In the genomic region with DNA sequence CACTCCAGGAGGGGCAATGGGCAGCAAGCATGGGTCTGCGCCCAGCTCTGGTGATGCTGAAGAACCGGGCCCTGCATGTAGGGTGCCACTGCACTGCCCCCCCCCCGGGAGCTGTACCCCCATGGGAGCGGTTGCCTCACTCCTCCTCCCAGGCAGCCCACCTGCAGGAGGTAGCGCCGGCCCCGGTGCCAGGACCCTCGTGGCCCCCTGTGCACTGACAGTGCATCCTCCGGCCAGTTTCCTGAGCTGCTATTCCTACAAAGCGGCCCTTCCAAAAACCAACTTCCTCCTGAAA, we compare ENCODE assay signal across 15 cellular contexts.
DNase-seq lines count a peak whose midpoint lies in the region; ATAC-seq and TF ChIP-seq lines count a peak whose summit lies in the region.
"Had no signal": no experiment of that assay in that cellular context is flagged by ENCODE, and none has a peak within 500 bp of the region (broad histone marks: within the 10 kb centered on the region; RNA-seq: fewer than 3 reads in every experiment).

No MANE protein-coding gene starts in this region.

- intact Hi-C loops in sciatic nerve (cut with DNase I) = no loop called here
- intact Hi-C loops in lower leg skin (cut with DNase I; ENCODE audit: low total_unique reads) = no loop called here

- no peak overlapping the region for H3K27ac Mint-ChIP-seq in activated naive CD8-positive, alpha-beta T cell treated with anti-CD3 and anti-CD28 coated beads, Interleukin-2, amount 10 ng/mL, durations not matched to agents 7 days and 5 days
- H3K27ac Mint-ChIP-seq in activated naive CD8-positive, alpha-beta T cell treated with anti-CD3 and anti-CD28 coated beads, Interleukin-2, amount 50 U/mL, for 24 hours = no peak overlapping the region
- H3K27ac Mint-ChIP-seq: B cell; CD8-positive, alpha-beta T cell had no signal

- H3K4me3 Mint-ChIP-seq in activated naive CD8-positive, alpha-beta T cell treated with anti-CD3 and anti-CD28 coated beads, Interleukin-2, amount 10 ng/mL, durations not matched to agents 7 days and 5 days = peak overlapping the region; percentile 66
- H3K4me3 Mint-ChIP-seq in activated naive CD8-positive, alpha-beta T cell treated with anti-CD3 and anti-CD28 coated beads, Interleukin-2, amount 50 U/mL, for 24 hours = no peak overlapping the region
- H3K4me3 Mint-ChIP-seq: B cell; CD8-positive, alpha-beta T cell had no signal

- no peak for TF ChIP-seq CTCF in lower leg skin (IDR thresholded peaks at IDR 0.05)

- no peak overlapping the region for H3K4me3 ChIP-seq in lower leg skin (ENCODE audit: low read depth, poor library complexity, severe bottlenecking)
- H3K4me3 ChIP-seq: BLaER1 treated with 17β-estradiol and CSF1 and Interleukin-3, amounts not matched to agents 10 nM and 100 nM; GM23248; HAP-1 had no signal

- H3K27me3 Mint-ChIP-seq in activated naive CD8-positive, alpha-beta T cell treated with anti-CD3 and anti-CD28 coated beads, Interleukin-2, amount 10 ng/mL, durations not matched to agents 7 days and 5 days = peaks cover 9% of the 10 kb centered on the region
- H3K27me3 Mint-ChIP-seq in activated naive CD8-positive, alpha-beta T cell treated with anti-CD3 and anti-CD28 coated beads, Interleukin-2, amount 50 U/mL, for 24 hours = no peaks in the 10 kb centered on the region
- H3K27me3 Mint-ChIP-seq: B cell had no signal

- peaks cover 13% of the 10 kb centered on the region for H3K36me3 Mint-ChIP-seq in activated naive CD8-positive, alpha-beta T cell treated with anti-CD3 and anti-CD28 coated beads, Interleukin-2, amount 10 ng/mL, durations not matched to agents 7 days and 5 days
- no peaks in the 10 kb centered on the region for H3K36me3 Mint-ChIP-seq in activated naive CD8-positive, alpha-beta T cell treated with anti-CD3 and anti-CD28 coated beads, Interleukin-2, amount 50 U/mL, for 24 hours (ENCODE audit: low read depth)
- H3K36me3 Mint-ChIP-seq: CD8-positive, alpha-beta T cell had no signal

- POLR2A ChIA-PET in activated naive CD8-positive, alpha-beta T cell treated with anti-CD3 and anti-CD28 coated beads, Interleukin-2, amount 10 ng/mL, durations not matched to agents 7 days and 5 days (lab: Charles Lee) = no interaction called here

- peaks cover 30% of the 10 kb centered on the region for H3K4me1 Mint-ChIP-seq in activated naive CD8-positive, alpha-beta T cell treated with anti-CD3 and anti-CD28 coated beads, Interleukin-2, amount 10 ng/mL, durations not matched to agents 7 days and 5 days
- H3K4me1 Mint-ChIP-seq in activated naive CD8-positive, alpha-beta T cell treated with anti-CD3 and anti-CD28 coated beads, Interleukin-2, amount 50 U/mL, for 24 hours = peaks cover 46% of the 10 kb centered on the region

- no peak for TF ChIP-seq POLR2A in lower leg skin (IDR thresholded peaks at IDR 0.05)

- no peaks in the 10 kb centered on the region for H3K9me3 Mint-ChIP-seq in activated naive CD8-positive, alpha-beta T cell treated with anti-CD3 and anti-CD28 coated beads, Interleukin-2, amount 10 ng/mL, durations not matched to agents 7 days and 5 days
- no peaks in the 10 kb centered on the region for H3K9me3 Mint-ChIP-seq in activated naive CD8-positive, alpha-beta T cell treated with anti-CD3 and anti-CD28 coated beads, Interleukin-2, amount 50 U/mL, for 24 hours
- H3K9me3 Mint-ChIP-seq: CD8-positive, alpha-beta T cell had no signal

- no peak for DNase-seq in activated naive CD8-positive, alpha-beta T cell treated with anti-CD3 and anti-CD28 coated beads, Interleukin-2, amount 10 ng/mL, durations not matched to agents 7 days and 5 days
- DNase-seq in activated naive CD8-positive, alpha-beta T cell treated with anti-CD3 and anti-CD28 coated beads, Interleukin-2, amount 50 U/mL, for 24 hours = no peak
- DNase-seq in left lobe of liver (ENCODE audit: low spot score) = peak; percentile 30
- peak; percentile 51 for DNase-seq in sciatic nerve (ENCODE audit: low spot score)
- DNase-seq in stimulated activated CD4-positive, alpha-beta T cell treated with anti-CD3 and anti-CD28 coated beads, Interleukin-4, amount 100 ng/mL, for 24 hours = no peak
- no peak for DNase-seq in lower leg skin (ENCODE audit: low spot score in 2 of 2)
- DNase-seq: Calu3; CD8-positive, alpha-beta T cell; DMS 273 treated with DMSO at 0.1 percent for 48 hours; DMS53; GM23248 had no signal

- ATAC-seq in activated naive CD8-positive, alpha-beta T cell treated with anti-CD3 and anti-CD28 coated beads, Interleukin-2, amount 10 ng/mL, durations not matched to agents 7 days and 5 days (ENCODE audit: low read depth) = no peak
- no peak for ATAC-seq in activated naive CD8-positive, alpha-beta T cell treated with anti-CD3 and anti-CD28 coated beads, Interleukin-2, amount 50 U/mL, for 24 hours
- ATAC-seq in left lobe of liver = no peak
- ATAC-seq in sciatic nerve = no peak
- ATAC-seq in HG02970 (IDR thresholded peaks at IDR 0.05; ENCODE audit: low FRiP score, unreplicated experiment) = no peak
- ATAC-seq: CD8-positive, alpha-beta T cell had no signal

- 87 to 94% methylated on average over 10 of the region's 10 CpGs for WGBS in lower leg skin, 2 donors

Comparison
In these comparisons a context has a peak if more than half of its experiments do, and no peak if none do; other contexts are left out.
1. DNase-seq: peak in left lobe of liver (single experiment) and sciatic nerve (single experiment); none in activated naive CD8-positive, alpha-beta T cell treated with anti-CD3 and anti-CD28 coated beads, Interleukin-2, amount 10 ng/mL, durations not matched to agents 7 days and 5 days (single experiment), activated naive CD8-positive, alpha-beta T cell treated with anti-CD3 and anti-CD28 coated beads, Interleukin-2, amount 50 U/mL, for 24 hours (single experiment), stimulated activated CD4-positive, alpha-beta T cell treated with anti-CD3 and anti-CD28 coated beads, Interleukin-4, amount 100 ng/mL, for 24 hours (single experiment) and lower leg skin (0 of 2).